In genomic region chr22:23180301-23180892, GRCh38 we compare ENCODE assay signal across 8 cellular contexts. TPM values are rescaled to one million over a fixed set of nuclear protein-coding genes. Genes with fewer than 3 reads are reported as not detected.
DNase-seq lines count a peak whose midpoint lies in the region; ATAC-seq and TF ChIP-seq lines count a peak whose summit lies in the region.

Gene BCR, plus strand, starts transcription at chr22:23180509. Its CDS starts 452 bp downstream, at chr22:23180961.

- peak within 1 kb of the TSS; percentile 77 for H2AFZ ChIP-seq in fibroblast of lung (ENCODE audit: low read length)

- H3K36me3 Mint-ChIP-seq in CD4-positive, alpha-beta memory T cell, result peaks cover 0 to 16% of the 10 kb centered on the region in 2 donors
- H3K36me3 Mint-ChIP-seq in activated T-helper 2 cell treated with anti-CD3 and anti-CD28 coated beads, Interferon-gamma antibody, Interleukin-2, Interleukin-4, amounts not matched to agents 10 μg/mL and 5 μg/mL and 100 μg/mL, durations not matched to agents 14 hours and 24 hours and 36 hours (ENCODE audit: low read depth), result peaks cover 18% of the 10 kb centered on the region

- peaks cover 0 to 5% (median 0%) of the 10 kb centered on the region in 8 donors for H3K9me3 Mint-ChIP-seq in CD4-positive, alpha-beta memory T cell
- peaks cover 11% of the 10 kb centered on the region for H3K9me3 Mint-ChIP-seq in activated T-helper 2 cell treated with anti-CD3 and anti-CD28 coated beads, Interferon-gamma antibody, Interleukin-2, Interleukin-4, amounts not matched to agents 10 μg/mL and 5 μg/mL and 100 μg/mL, durations not matched to agents 14 hours and 24 hours and 36 hours

- TF ChIP-seq CTCF in HEK293 (tag by site-specific recombination; IDR thresholded peaks at IDR 0.05) (no peak), fibroblast of lung (conservative IDR thresholded peaks at IDR 0.05 in 1 of 2, IDR thresholded peaks at IDR 0.05 in 1 of 2; ENCODE audit: low read depth in 1 of 2, low read length in 2 of 2) (no peak)

- peaks cover 84% of the 10 kb centered on the region for H3K4me1 ChIP-seq in CD4-positive, alpha-beta memory T cell (ENCODE audit: insufficient read depth, low read length)
- no peaks in the 10 kb centered on the region for H3K4me1 ChIP-seq in HEK293 (ENCODE audit: control insufficient read depth, insufficient read depth, low read length)
- H3K4me1 ChIP-seq in fibroblast of lung (ENCODE audit: control insufficient read depth, extremely low read depth, insufficient read depth, low read length), result peaks cover 9% of the 10 kb centered on the region
- H3K4me1 ChIP-seq in muscle layer of colon (ENCODE audit: insufficient read depth, low read length), result peaks cover 53% of the 10 kb centered on the region
- H3K4me1 ChIP-seq in stomach smooth muscle (ENCODE audit: control insufficient read depth, insufficient read depth, low read length), result peaks cover 56% of the 10 kb centered on the region

- H3K4me1 Mint-ChIP-seq in CD4-positive, alpha-beta memory T cell, result peaks cover 44 to 76% (median 60%) of the 10 kb centered on the region in 4 donors
- H3K4me1 Mint-ChIP-seq in activated T-helper 2 cell treated with anti-CD3 and anti-CD28 coated beads, Interferon-gamma antibody, Interleukin-2, Interleukin-4, amounts not matched to agents 10 μg/mL and 5 μg/mL and 100 μg/mL, durations not matched to agents 14 hours and 24 hours and 36 hours (ENCODE audit: low read depth), result peaks cover 49% of the 10 kb centered on the region

- no peaks in the 10 kb centered on the region for H3K27me3 Mint-ChIP-seq in CD4-positive, alpha-beta memory T cell
- H3K27me3 Mint-ChIP-seq in activated T-helper 2 cell treated with anti-CD3 and anti-CD28 coated beads, Interferon-gamma antibody, Interleukin-2, Interleukin-4, amounts not matched to agents 10 μg/mL and 5 μg/mL and 100 μg/mL, durations not matched to agents 14 hours and 24 hours and 36 hours (ENCODE audit: low read depth), result no peaks in the 10 kb centered on the region

- H3K9ac ChIP-seq in fibroblast of lung (ENCODE audit: insufficient read depth, low read length) (peak within 1 kb of the TSS; percentile 20), muscle layer of colon (ENCODE audit: low read length) (peak within 1 kb of the TSS; percentile 55), stomach smooth muscle (ENCODE audit: low read length in 2 of 2) (peak within 1 kb of the TSS; percentile 65 to 80)

- peak within 1 kb of the TSS; percentile 64 to 69 for H3K4me3 ChIP-seq in CD4-positive, alpha-beta memory T cell (ENCODE audit: low read length in 2 of 2)
- peak within 1 kb of the TSS; percentile 66 for H3K4me3 ChIP-seq in HEK293 (ENCODE audit: low read depth, low read length)
- peak within 1 kb of the TSS; percentile 42 to 72 (median 66) for H3K4me3 ChIP-seq in fibroblast of lung (replicated peaks in 1 of 4; ENCODE audit: control extremely low read depth in 1 of 4, insufficient read depth in 1 of 4, low read depth in 3 of 4, low read length in 4 of 4)
- H3K4me3 ChIP-seq in muscle layer of colon (ENCODE audit: low read depth in 1 of 2, low read length in 2 of 2), result peak within 1 kb of the TSS; percentile 71 to 73
- H3K4me3 ChIP-seq in stomach smooth muscle (ENCODE audit: low read length in 2 of 2), result peak within 1 kb of the TSS; percentile 72 to 86

- no peaks in the 10 kb centered on the region for H4K20me1 ChIP-seq in fibroblast of lung (ENCODE audit: control insufficient read depth, extremely low read depth, insufficient read depth, low read length)

- ATAC-seq in GM21360 (IDR thresholded peaks at IDR 0.05; ENCODE audit: unreplicated experiment), result no peak

- H3K9me3 ChIP-seq in CD4-positive, alpha-beta memory T cell (ENCODE audit: control insufficient read depth in 1 of 2, low read length in 2 of 2), result no peaks in the 10 kb centered on the region
- H3K9me3 ChIP-seq in HEK293 (ENCODE audit: control insufficient read depth, insufficient read depth, low read depth, low read length), result no peaks in the 10 kb centered on the region
- no peaks in the 10 kb centered on the region for H3K9me3 ChIP-seq in fibroblast of lung (ENCODE audit: control insufficient read depth, insufficient read depth, low read depth, low read length)
- H3K9me3 ChIP-seq in muscle layer of colon (ENCODE audit: low read length), result no peaks in the 10 kb centered on the region
- H3K9me3 ChIP-seq in stomach smooth muscle (ENCODE audit: control insufficient read depth in 2 of 2, low read length in 2 of 2), result no peaks in the 10 kb centered on the region

- intact Hi-C loops in CD4-positive, alpha-beta memory T cell (cut with micrococcal nuclease), result loop anchor here (1.0 to 5.0 kb wide), 2 partner anchors 37 to 38 kb away; no protein-coding TSS in a partner anchor
- intact Hi-C loops in activated T-helper 2 cell treated with anti-CD3 and anti-CD28 coated beads, Interferon-gamma antibody, Interleukin-2, Interleukin-4, amounts not matched to agents 10 μg/mL and 5 μg/mL and 100 μg/mL, durations not matched to agents 14 hours and 24 hours and 36 hours (cut with micrococcal nuclease), result loop anchor here (5.0 kb wide), 1 partner anchor 527 kb away; no protein-coding TSS in a partner anchor

- H3K4me3 Mint-ChIP-seq in CD4-positive, alpha-beta memory T cell, result peak within 1 kb of the TSS; percentile 91 to 98 (median 94)
- peak within 1 kb of the TSS; percentile 87 for H3K4me3 Mint-ChIP-seq in activated T-helper 2 cell treated with anti-CD3 and anti-CD28 coated beads, Interferon-gamma antibody, Interleukin-2, Interleukin-4, amounts not matched to agents 10 μg/mL and 5 μg/mL and 100 μg/mL, durations not matched to agents 14 hours and 24 hours and 36 hours (ENCODE audit: low read depth)

- DNase-seq in CD4-positive, alpha-beta memory T cell, result peak; percentile 61 to 66 (median 62)
- DNase-seq in activated T-helper 2 cell treated with anti-CD3 and anti-CD28 coated beads, Interferon-gamma antibody, Interleukin-2, Interleukin-4, amounts not matched to agents 10 μg/mL and 5 μg/mL and 100 μg/mL, durations not matched to agents 14 hours and 24 hours and 36 hours (ENCODE audit: low spot score), result peak; percentile 50
- peak; percentile 57 to 73 for DNase-seq in fibroblast of lung (ENCODE audit: low read depth in 2 of 2)

- CTCF ChIA-PET in CD4-positive, alpha-beta memory T cell (lab: Charles Lee; ENCODE audit: partially characterized antibody), result interaction anchor here (1.0 to 17.4 kb wide), 5 partner anchors 25 to 104 kb away, joined by 3 to 423 read pairs (median 3); no protein-coding TSS in a partner anchor
- CTCF ChIA-PET in HEK293 (lab: Yijun Ruan, JAX), result interaction anchor here (0.6 to 11.5 kb wide), 7 partner anchors 8 to 846 kb away, joined by 3 to 207 read pairs (median 4); no protein-coding TSS in a partner anchor

- peaks cover 29% of the 10 kb centered on the region for H3K79me2 ChIP-seq in fibroblast of lung (ENCODE audit: control insufficient read depth, insufficient read depth, low read length)

- no peaks in the 10 kb centered on the region for H3K36me3 ChIP-seq in CD4-positive, alpha-beta memory T cell (ENCODE audit: insufficient read depth, low read length)
- H3K36me3 ChIP-seq in HEK293 (ENCODE audit: control insufficient read depth in 2 of 2, insufficient read depth in 1 of 2, low read length in 2 of 2) (peaks cover 0 to 22% of the 10 kb centered on the region in 2 experiments; a peak in 1 of 3 replicates), fibroblast of lung (ENCODE audit: control insufficient read depth, insufficient read depth, low read length) (no peaks in the 10 kb centered on the region), muscle layer of colon (ENCODE audit: insufficient read depth, low read length) (no peaks in the 10 kb centered on the region), stomach smooth muscle (ENCODE audit: control insufficient read depth in 2 of 2, insufficient read depth in 2 of 2, low read length in 2 of 2) (peaks cover 0 to 2% of the 10 kb centered on the region in 2 donors)

- peak within 1 kb of the TSS; percentile 58 for H3K27ac ChIP-seq in CD4-positive, alpha-beta memory T cell (ENCODE audit: low read depth, low read length)
- H3K27ac ChIP-seq in HEK293 (ENCODE audit: extremely low read depth, low read depth, low read length) (peak within 1 kb of the TSS; percentile 21; the same call in 1 of the 2 replicates), fibroblast of lung (ENCODE audit: insufficient read depth, low read length) (peak within 1 kb of the TSS; percentile 11), muscle layer of colon (ENCODE audit: low read depth, low read length) (peak within 1 kb of the TSS; percentile 16), stomach smooth muscle (ENCODE audit: low read length) (peak within 1 kb of the TSS; percentile 91)

- peak within 1 kb of the TSS; percentile 81 for H3K4me2 ChIP-seq in fibroblast of lung (ENCODE audit: extremely low read depth, insufficient read depth, low read length)

- POLR2A ChIA-PET in CD4-positive, alpha-beta memory T cell (lab: Charles Lee; ENCODE audit: partially characterized antibody), result interaction anchor here (1.0 to 3.9 kb wide), 12 partner anchors 35 to 102 kb away, joined by 3 to 31 read pairs (median 10); partner anchors contain the start of genes RAB36 and RSPH14
- POLR2A ChIA-PET in HEK293 (lab: Yijun Ruan, JAX), result interaction anchor here (0.6 to 2.2 kb wide), 4 partner anchors 13 to 1366 kb away, joined by 4 to 6 read pairs (median 6); no protein-coding TSS in a partner anchor

- peak within 1 kb of the TSS; percentile 88 to 98 (median 91) for H3K27ac Mint-ChIP-seq in CD4-positive, alpha-beta memory T cell
- H3K27ac Mint-ChIP-seq in activated T-helper 2 cell treated with anti-CD3 and anti-CD28 coated beads, Interferon-gamma antibody, Interleukin-2, Interleukin-4, amounts not matched to agents 10 μg/mL and 5 μg/mL and 100 μg/mL, durations not matched to agents 14 hours and 24 hours and 36 hours, result peak within 1 kb of the TSS; percentile 40

- H3K27me3 ChIP-seq in CD4-positive, alpha-beta memory T cell (ENCODE audit: insufficient read depth, low read length), result no peaks in the 10 kb centered on the region
- no peaks in the 10 kb centered on the region for H3K27me3 ChIP-seq in fibroblast of lung (ENCODE audit: control insufficient read depth, insufficient read depth, low read length)
- no peaks in the 10 kb centered on the region for H3K27me3 ChIP-seq in muscle layer of colon (ENCODE audit: control insufficient read depth in 1 of 2, insufficient read depth in 2 of 2, low read length in 2 of 2)
- H3K27me3 ChIP-seq in stomach smooth muscle (ENCODE audit: control insufficient read depth in 1 of 2, insufficient read depth in 2 of 2, low read length in 2 of 2), result no peaks in the 10 kb centered on the region

TF ChIP-seq in HEK293, 187 proteins besides CTCF, POLR2A, EP300 and RAD21 (continues in another document):
- TF ChIP-seq ZNF596 (tag by site-specific recombination; IDR thresholded peaks at IDR 0.05), result no peak

RNA-seq across cellular contexts. Expression of gene BCR, which starts in this region (rescaled TPM):
- 10 to 100 TPM; 75.3 to 75.6 TPM for total RNA-seq in CD4-positive, alpha-beta memory T cell
- 10 to 100 TPM in 1 of 2 donors, 1 to 10 TPM in 1; 3.3 to 27.0 TPM for polyA plus RNA-seq in CD4-positive, alpha-beta memory T cell
- polyA plus RNA-seq in PFSK-1 (2012; ENCODE audit: insufficient read length, low read depth), result 53.5 TPM
- total RNA-seq in activated T-helper 2 cell treated with anti-CD3 and anti-CD28 coated beads, Interferon-gamma antibody, Interleukin-2, Interleukin-4, amounts not matched to agents 10 μg/mL and 5 μg/mL and 100 μg/mL, durations not matched to agents 14 hours and 24 hours and 36 hours, result 32.0 and 36.0 TPM in 2 replicates
- 33.4 and 66.6 TPM in 2 replicates for total RNA-seq in fibroblast of lung
- 15.7 and 42.7 TPM in 2 replicates for polyA plus RNA-seq in fibroblast of lung
- 21.1 and 61.8 TPM in 2 replicates for polyA plus RNA-seq in fibroblast of lung (2012)
- polyA minus RNA-seq in fibroblast of lung (ENCODE audit: low replicate concordance), result 157 and 274 TPM in 2 replicates

Comparison
In these comparisons a context has a peak if more than half of its experiments do, and no peak if none do; other contexts are left out.
1. H3K27ac ChIP-seq: peak in every context shown above with its lines; median percentile 91 in stomach smooth muscle; 58 in CD4-positive, alpha-beta memory T cell; 21 in HEK293; 16 in muscle layer of colon; 11 in fibroblast of lung.
2. H3K9ac ChIP-seq: peak in every context shown above with its lines; median percentile 72 in stomach smooth muscle; 55 in muscle layer of colon; 20 in fibroblast of lung.